10 cellular contexts compared by ENCODE assay signal in genomic region chr1:25065246-25066238, GRCh38.
DNase-seq lines count a peak whose midpoint lies in the region; ATAC-seq lines count a peak whose summit lies in the region.
"Had no signal": no experiment of that assay in that cellular context is flagged by ENCODE, and none has a peak within 500 bp of the region (broad histone marks: within the 10 kb centered on the region; RNA-seq: fewer than 3 reads in every experiment).

No MANE protein-coding gene starts in this region.

- peak; percentile 89 for DNase-seq in EH (ENCODE audit: low read depth)
- DNase-seq in OCI-M1 (lab: John Stamatoyannopoulos, UW) = peak; percentile 11
- peak; percentile 31 for DNase-seq in epidermal melanocyte (ENCODE audit: insufficient read length, low spot score)
- DNase-seq in stimulated activated CD8-positive, alpha-beta memory T cell treated with anti-CD3 and anti-CD28 coated beads, Interleukin-15, amount 100 ng/mL, for 4 hours (ENCODE audit: low read depth in 2 of 2) = peak; percentile 29 to 50
- no peak for DNase-seq in NCI-H345 (lab: John Stamatoyannopoulos, UW)
- DNase-seq in SHP77 (lab: John Stamatoyannopoulos, UW) = no peak
- DNase-seq: heart left ventricle; stimulated activated CD4-positive, alpha-beta T cell treated with anti-CD3 and anti-CD28 coated beads, Interleukin-2, amount 100 ng/mL, for 24 hours had no signal

- ATAC-seq in GM21447 (IDR thresholded peaks at IDR 0.05; ENCODE audit: unreplicated experiment) = no peak
- ATAC-seq in HG03439 (IDR thresholded peaks at IDR 0.05; ENCODE audit: unreplicated experiment) = no peak

Comparison
In these comparisons a context has a peak if more than half of its experiments do, and no peak if none do; other contexts are left out.
1. DNase-seq: peak in EH (single experiment), OCI-M1 (single experiment), epidermal melanocyte (single experiment) and stimulated activated CD8-positive, alpha-beta memory T cell treated with anti-CD3 and anti-CD28 coated beads, Interleukin-15, amount 100 ng/mL, for 4 hours (2 of 2); none in NCI-H345 (single experiment) and SHP77 (0 of 2).